Comparison of ENCODE assay signal across 8 cellular contexts in the genomic region with DNA sequence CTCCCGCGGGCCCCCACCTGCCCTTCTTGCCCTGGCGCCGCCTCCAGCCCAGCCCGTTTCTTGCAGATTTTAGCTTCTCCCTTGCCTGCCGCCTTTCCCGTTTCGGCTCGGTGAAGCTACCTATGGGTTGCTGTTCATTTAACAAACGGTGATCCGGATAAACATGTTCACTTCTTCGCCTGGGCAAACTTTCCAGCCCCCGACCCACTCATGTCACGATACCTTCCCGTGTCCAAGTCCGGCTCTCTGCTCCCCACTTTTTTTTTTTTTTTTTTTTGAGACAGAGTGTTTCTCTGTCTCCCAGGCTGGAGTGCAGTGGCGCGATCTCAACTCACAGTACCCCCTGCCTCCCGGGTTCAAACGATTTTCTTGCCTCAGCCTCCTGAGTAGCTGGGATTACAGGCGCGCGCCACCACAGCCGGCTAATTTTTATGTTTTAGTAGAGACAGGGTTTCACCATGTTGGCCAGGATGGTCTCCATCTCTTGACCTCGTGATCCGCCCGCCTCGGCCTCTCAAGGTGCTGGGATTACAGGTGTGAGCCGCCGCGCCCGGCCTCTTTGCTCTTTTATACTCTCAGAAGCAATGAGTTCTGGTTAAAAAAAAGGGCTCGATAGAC. TPM values are rescaled to one million over a fixed set of nuclear protein-coding genes. Genes with fewer than 3 reads are reported as not detected.
DNase-seq lines count a peak whose midpoint lies in the region; ATAC-seq, FAIRE-seq and TF ChIP-seq lines count a peak whose summit lies in the region.

No MANE protein-coding gene starts in this region.

- POLR2A ChIA-PET in T-cell (lab: Charles Lee), result interaction anchor here (0.6 to 1.4 kb wide), 6 partner anchors 10 to 830 kb away, joined by 3 to 18 read pairs (median 8); no protein-coding TSS in a partner anchor

- H3K9me3 ChIP-seq in ES-I3 (ENCODE audit: control insufficient read depth, insufficient read depth, low read length), result no peaks in the 10 kb centered on the region

- DNase-seq in T-cell, result peak in 1 of 34 experiments; percentile 2
- DNase-seq in fibroblast of the aortic adventitia (ENCODE audit: low read depth), result no peak
- DNase-seq in progenitor cell of endocrine pancreas (ENCODE audit: low spot score, unreplicated experiment), result no peak
- DNase-seq in GM12892 (ENCODE audit: insufficient read length), result no peak
- no peak for DNase-seq in effector CD4-positive, alpha-beta T cell
- no peak for DNase-seq in NK-92 treated with Interleukin-12 subunit alpha and Interleukin-12 subunit beta, amount 100 ng/mL, for 24 hours (lab: John Stamatoyannopoulos, UW)

- FAIRE-seq in GM12892 (lab: Jason Lieb, UNC), result no peak

- H3K27me3 Mint-ChIP-seq in T-cell (no peaks in the 10 kb centered on the region), progenitor cell of endocrine pancreas (peaks cover 3% of the 10 kb centered on the region)

- CTCF ChIA-PET in T-cell (lab: Charles Lee), result interaction anchor here in 1 of 2 donors (0.7 to 2.1 kb wide), 6 partner anchors 34 to 1237 kb away, joined by 3 to 26 read pairs (median 6); no protein-coding TSS in a partner anchor

- H3K36me3 Mint-ChIP-seq in T-cell (no peaks in the 10 kb centered on the region), progenitor cell of endocrine pancreas (ENCODE audit: insufficient read depth) (no peaks in the 10 kb centered on the region)

- no peak for TF ChIP-seq CTCF in fibroblast of the aortic adventitia (IDR thresholded peaks at IDR 0.05; ENCODE audit: insufficient read depth, low read length)
- TF ChIP-seq CTCF in progenitor cell of endocrine pancreas (IDR thresholded peaks at IDR 0.05; ENCODE audit: unreplicated experiment), result no peak

- peaks cover 15% of the 10 kb centered on the region for H3K4me1 ChIP-seq in ES-I3 (ENCODE audit: insufficient read depth, low read length)

- ATAC-seq in T-cell (replicated peaks in 1 of 4) (no peak), HG03108 (IDR thresholded peaks at IDR 0.05; ENCODE audit: unreplicated experiment) (no peak)

- H3K9ac ChIP-seq in ES-I3 (ENCODE audit: low read depth, low read length), result peak overlapping the region; percentile 88; the same call in 1 of the 2 replicates

- peak overlapping the region; percentile 56 for H3K4me3 ChIP-seq in fibroblast of the aortic adventitia (ENCODE audit: low read depth, low read length)

- H3K36me3 ChIP-seq in ES-I3 (ENCODE audit: insufficient read depth, low read length), result no peaks in the 10 kb centered on the region

- H3K27ac Mint-ChIP-seq in T-cell (peak overlapping the region; percentile 97), progenitor cell of endocrine pancreas (peak overlapping the region; percentile 98)

- H3K4me1 Mint-ChIP-seq in T-cell (peaks cover 13 to 19% (median 14%) of the 10 kb centered on the region in 3 donors), progenitor cell of endocrine pancreas (ENCODE audit: low read depth) (peaks cover 11% of the 10 kb centered on the region)

- TF ChIP-seq POLR2A in GM12892 (IDR thresholded peaks at IDR 0.05; ENCODE audit: low read depth, low read length), result no peak

- H3K9me3 Mint-ChIP-seq in T-cell, result no peaks in the 10 kb centered on the region
- no peaks in the 10 kb centered on the region for H3K9me3 Mint-ChIP-seq in progenitor cell of endocrine pancreas (ENCODE audit: low read depth)

- H3K4me3 Mint-ChIP-seq in T-cell (peak overlapping the region; percentile 86 to 88 (median 87)), progenitor cell of endocrine pancreas (ENCODE audit: low read depth) (peak overlapping the region; percentile 88)

RNA-seq across cellular contexts. Expression of a gene that starts 1.0 kb away (rescaled TPM):
- total RNA-seq in T-cell (1 to 10 TPM; 2.7 to 3.6 (median 3.4) TPM), fibroblast of the aortic adventitia (ENCODE audit: low replicate concordance) (2.9 and 8.0 TPM in 2 replicates), progenitor cell of endocrine pancreas (6.1 and 6.6 TPM in 2 replicates)
- polyA plus RNA-seq in GM12892 (2012; ENCODE audit: missing spikeins), result 2.5 TPM
